In the genomic region with DNA sequence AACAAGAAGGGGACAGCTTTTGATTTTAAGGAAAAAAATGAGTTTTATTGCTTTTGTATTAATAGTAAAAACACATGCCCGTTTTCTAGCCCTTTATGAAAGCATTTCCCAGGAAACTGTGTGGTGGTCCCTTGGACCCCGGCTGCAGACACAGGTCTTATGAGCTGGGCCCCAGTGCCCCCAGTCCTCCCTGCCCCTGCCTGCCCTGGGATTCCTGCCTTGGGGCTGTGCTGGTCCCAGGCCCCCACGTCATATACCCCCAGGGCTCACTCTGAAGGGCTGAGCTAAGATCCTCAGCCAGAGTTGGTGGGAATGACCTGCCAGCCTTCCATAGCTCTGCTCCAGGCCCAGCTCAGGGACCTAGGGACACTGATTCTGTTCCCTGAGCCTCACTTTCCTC, we compare ENCODE assay signal across 1 cellular context.
TF ChIP-seq lines count a peak whose summit lies in the region.

No MANE protein-coding gene starts in this region.

TF ChIP-seq in HepG2, 621 proteins besides CTCF, POLR2A, EP300 and RAD21:
- TF ChIP-seq RFXANK (CRISPR knock-in tag; IDR thresholded peaks at IDR 0.05) (no peak), ZNF816 (CRISPR knock-in tag; IDR thresholded peaks at IDR 0.05; ENCODE audit: borderline replicate concordance) (no peak), ZMYM4 (CRISPR knock-in tag; IDR thresholded peaks at IDR 0.05) (no peak), ERF (CRISPR knock-in tag; IDR thresholded peaks at IDR 0.05) (no peak), MTA1 (CRISPR knock-in tag; IDR thresholded peaks at IDR 0.05; ENCODE audit: borderline replicate concordance) (no peak), ZFY (CRISPR knock-in tag; IDR thresholded peaks at IDR 0.05) (no peak), FIP1L1 (IDR thresholded peaks at IDR 0.05; ENCODE audit: borderline replicate concordance, insufficient read depth, low read depth, low read length) (no peak), ZNF792 (CRISPR knock-in tag; IDR thresholded peaks at IDR 0.05) (no peak), HNF4A (CRISPR knock-in tag; IDR thresholded peaks at IDR 0.05) (no peak), NFYC (CRISPR knock-in tag; IDR thresholded peaks at IDR 0.05) (no peak), SAFB2 (CRISPR knock-in tag; IDR thresholded peaks at IDR 0.05; ENCODE audit: borderline replicate concordance, low read depth) (no peak), KDM5B (CRISPR knock-in tag; IDR thresholded peaks at IDR 0.05; ENCODE audit: borderline replicate concordance) (no peak), NFE2 (CRISPR knock-in tag; IDR thresholded peaks at IDR 0.05) (no peak), ZNF136 (CRISPR knock-in tag; IDR thresholded peaks at IDR 0.05; ENCODE audit: low read depth) (no peak), NBN (conservative IDR thresholded peaks at IDR 0.05) (no peak), ZNF879 (CRISPR knock-in tag; IDR thresholded peaks at IDR 0.05) (no peak)
- TF ChIP-seq, protein P1, sequence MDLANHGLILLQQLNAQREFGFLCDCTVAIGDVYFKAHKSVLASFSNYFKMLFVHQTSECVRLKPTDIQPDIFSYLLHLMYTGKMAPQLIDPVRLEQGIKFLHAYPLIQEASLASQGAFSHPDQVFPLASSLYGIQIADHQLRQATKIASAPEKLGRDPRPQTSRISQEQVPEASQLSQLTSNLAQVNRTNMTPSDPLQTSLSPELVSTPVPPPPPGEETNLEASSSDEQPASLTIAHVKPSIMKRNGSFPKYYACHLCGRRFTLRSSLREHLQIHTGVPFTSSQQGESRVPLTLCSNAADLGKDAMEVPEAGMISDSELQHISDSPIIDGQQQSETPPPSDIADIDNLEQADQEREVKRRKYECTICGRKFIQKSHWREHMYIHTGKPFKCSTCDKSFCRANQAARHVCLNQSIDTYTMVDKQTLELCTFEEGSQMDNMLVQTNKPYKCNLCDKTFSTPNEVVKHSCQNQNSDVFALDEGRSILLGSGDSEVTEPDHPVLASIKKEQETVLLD (CRISPR knock-in tag; IDR thresholded peaks at IDR 0.05; ENCODE audit: low read depth): no peak
- TF ChIP-seq, protein P2, sequence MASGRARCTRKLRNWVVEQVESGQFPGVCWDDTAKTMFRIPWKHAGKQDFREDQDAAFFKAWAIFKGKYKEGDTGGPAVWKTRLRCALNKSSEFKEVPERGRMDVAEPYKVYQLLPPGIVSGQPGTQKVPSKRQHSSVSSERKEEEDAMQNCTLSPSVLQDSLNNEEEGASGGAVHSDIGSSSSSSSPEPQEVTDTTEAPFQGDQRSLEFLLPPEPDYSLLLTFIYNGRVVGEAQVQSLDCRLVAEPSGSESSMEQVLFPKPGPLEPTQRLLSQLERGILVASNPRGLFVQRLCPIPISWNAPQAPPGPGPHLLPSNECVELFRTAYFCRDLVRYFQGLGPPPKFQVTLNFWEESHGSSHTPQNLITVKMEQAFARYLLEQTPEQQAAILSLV (CRISPR knock-in tag; IDR thresholded peaks at IDR 0.05; ENCODE audit: borderline replicate concordance): no peak
- TF ChIP-seq, protein P3, sequence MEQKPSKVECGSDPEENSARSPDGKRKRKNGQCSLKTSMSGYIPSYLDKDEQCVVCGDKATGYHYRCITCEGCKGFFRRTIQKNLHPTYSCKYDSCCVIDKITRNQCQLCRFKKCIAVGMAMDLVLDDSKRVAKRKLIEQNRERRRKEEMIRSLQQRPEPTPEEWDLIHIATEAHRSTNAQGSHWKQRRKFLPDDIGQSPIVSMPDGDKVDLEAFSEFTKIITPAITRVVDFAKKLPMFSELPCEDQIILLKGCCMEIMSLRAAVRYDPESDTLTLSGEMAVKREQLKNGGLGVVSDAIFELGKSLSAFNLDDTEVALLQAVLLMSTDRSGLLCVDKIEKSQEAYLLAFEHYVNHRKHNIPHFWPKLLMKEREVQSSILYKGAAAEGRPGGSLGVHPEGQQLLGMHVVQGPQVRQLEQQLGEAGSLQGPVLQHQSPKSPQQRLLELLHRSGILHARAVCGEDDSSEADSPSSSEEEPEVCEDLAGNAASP (CRISPR knock-in tag; IDR thresholded peaks at IDR 0.05; ENCODE audit: borderline replicate concordance): no peak
- TF ChIP-seq, protein P4, sequence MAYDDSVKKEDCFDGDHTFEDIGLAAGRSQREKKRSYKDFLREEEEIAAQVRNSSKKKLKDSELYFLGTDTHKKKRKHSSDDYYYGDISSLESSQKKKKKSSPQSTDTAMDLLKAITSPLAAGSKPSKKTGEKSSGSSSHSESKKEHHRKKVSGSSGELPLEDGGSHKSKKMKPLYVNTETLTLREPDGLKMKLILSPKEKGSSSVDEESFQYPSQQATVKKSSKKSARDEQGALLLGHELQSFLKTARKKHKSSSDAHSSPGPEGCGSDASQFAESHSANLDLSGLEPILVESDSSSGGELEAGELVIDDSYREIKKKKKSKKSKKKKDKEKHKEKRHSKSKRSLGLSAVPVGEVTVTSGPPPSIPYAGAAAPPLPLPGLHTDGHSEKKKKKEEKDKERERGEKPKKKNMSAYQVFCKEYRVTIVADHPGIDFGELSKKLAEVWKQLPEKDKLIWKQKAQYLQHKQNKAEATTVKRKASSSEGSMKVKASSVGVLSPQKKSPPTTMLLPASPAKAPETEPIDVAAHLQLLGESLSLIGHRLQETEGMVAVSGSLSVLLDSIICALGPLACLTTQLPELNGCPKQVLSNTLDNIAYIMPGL (CRISPR knock-in tag; IDR thresholded peaks at IDR 0.05; ENCODE audit: borderline replicate concordance in 1 of 2, low read depth in 1 of 2): no peak
